In the genomic region with DNA sequence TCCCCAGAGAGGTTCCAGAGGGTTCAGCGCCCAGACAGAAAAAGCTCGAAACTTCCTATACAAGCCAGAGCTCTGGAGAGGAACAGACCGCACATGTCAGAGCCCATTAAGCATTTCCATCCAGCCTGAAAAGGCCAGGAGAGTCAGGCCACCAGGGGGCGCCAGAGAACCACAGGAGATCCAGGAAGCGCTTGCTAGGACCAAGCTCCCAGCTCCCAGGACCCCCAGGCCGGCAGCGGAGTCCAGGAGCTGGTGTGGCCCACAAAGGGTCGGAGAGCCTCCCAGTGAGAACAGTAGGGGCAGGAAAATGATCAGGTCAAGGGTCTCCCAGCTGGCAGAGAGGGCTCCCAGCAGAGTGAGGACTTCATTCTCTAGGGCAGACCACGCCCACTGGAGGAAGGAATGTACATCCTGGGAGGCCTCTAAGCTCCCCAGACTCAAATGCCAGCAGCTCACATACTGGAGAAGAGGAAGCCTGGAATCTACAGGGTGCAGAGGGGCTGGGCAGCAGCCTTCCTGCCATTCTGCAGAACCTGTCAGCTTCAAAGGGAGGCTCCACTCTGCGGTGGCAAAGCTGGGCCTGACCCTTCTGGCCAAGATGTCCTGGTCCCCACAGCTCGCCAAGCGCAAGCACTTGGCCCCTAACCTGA, we compare ENCODE assay signal across 8 cellular contexts. TPM values are rescaled to one million over a fixed set of nuclear protein-coding genes. Genes with fewer than 3 reads are reported as not detected.
DNase-seq lines count a peak whose midpoint lies in the region; ATAC-seq and TF ChIP-seq lines count a peak whose summit lies in the region.

No MANE protein-coding gene starts in this region.

- peak; percentile 49 for DNase-seq in DMS114 treated with DMSO at 0.1 percent for 48 hours (lab: John Stamatoyannopoulos, UW; ENCODE audit: unreplicated experiment)
- peak; percentile 96 for DNase-seq in HuH-7 (ENCODE audit: low spot score)
- DNase-seq in NT2/D1 (ENCODE audit: low read depth, low spot score), result peak; percentile 80
- peak; percentile 86 for DNase-seq in activated CD8-positive, alpha-beta memory T cell treated with anti-CD3 and anti-CD28 coated beads, Interleukin-2, amount 50 U/mL, for 24 hours (ENCODE audit: extremely low read depth)
- DNase-seq in epidermal melanocyte (ENCODE audit: insufficient read length, low spot score), result peak; percentile 92
- DNase-seq in mucosa of descending colon, result peak; percentile 91 to 100 (median 96)
- DNase-seq in stimulated activated CD8-positive, alpha-beta memory T cell treated with anti-CD3 and anti-CD28 coated beads, Interleukin-15, amount 100 ng/mL, for 48 hours (ENCODE audit: low read depth in 2 of 2), result peak; percentile 77

- H3K4me3 ChIP-seq in NT2/D1 (ENCODE audit: insufficient read length, low read depth), result no peak overlapping the region
- H3K4me3 ChIP-seq in mucosa of descending colon, result no peak overlapping the region

- H3K4me1 ChIP-seq in NT2/D1 (ENCODE audit: insufficient read depth, insufficient read length) (peaks cover 7% of the 10 kb centered on the region), mucosa of descending colon (ENCODE audit: low read depth) (peaks cover 15% of the 10 kb centered on the region)

- TF ChIP-seq CTCF in mucosa of descending colon (IDR thresholded peaks at IDR 0.05), result peak; percentile 99

- H3K9me3 ChIP-seq in NT2/D1 (ENCODE audit: insufficient read depth, low read length) (no peaks in the 10 kb centered on the region), mucosa of descending colon (no peaks in the 10 kb centered on the region)

- no peaks in the 10 kb centered on the region for H3K27me3 ChIP-seq in NT2/D1 (ENCODE audit: insufficient read depth, insufficient read length)

- H3K36me3 ChIP-seq in NT2/D1 (ENCODE audit: insufficient read depth, insufficient read length, low read length), result peaks cover 22% of the 10 kb centered on the region
- no peaks in the 10 kb centered on the region for H3K36me3 ChIP-seq in mucosa of descending colon (ENCODE audit: low read depth)

- peak overlapping the region; percentile 74 for H3K9ac ChIP-seq in NT2/D1 (ENCODE audit: insufficient read length, low read depth)

- peak; percentile 96 for ATAC-seq in mucosa of descending colon
- no peak for ATAC-seq in GM21717 (IDR thresholded peaks at IDR 0.05; ENCODE audit: unreplicated experiment)

- intact Hi-C loops in mucosa of descending colon (cut with DNase I, micrococcal nuclease), result loop anchor here (10.0 kb wide), 2 partner anchors 108 to 248 kb away; a partner anchor contains a TSS

RNA-seq across cellular contexts. Expression of a gene that starts 2.1 kb away (rescaled TPM):
- 1 to 10 TPM; 1.4 to 6.4 (median 1.8) TPM for total RNA-seq in mucosa of descending colon

RNA-seq across cellular contexts. Expression of a gene that starts 8.6 kb away (rescaled TPM):
- total RNA-seq in mucosa of descending colon, result 10 to 100 TPM; 92.4 to 98.1 (median 97.9) TPM
